19 cellular contexts compared by ENCODE assay signal in genomic region chr1:151806170-151806569, GRCh38. TPM values are rescaled to one million over a fixed set of nuclear protein-coding genes. Genes with fewer than 3 reads are reported as not detected.
DNase-seq lines count a peak whose midpoint lies in the region; ATAC-seq and FAIRE-seq lines count a peak whose summit lies in the region.
"Had no signal": no experiment of that assay in that cellular context is flagged by ENCODE, and none has a peak within 500 bp of the region (broad histone marks: within the 10 kb centered on the region; RNA-seq: fewer than 3 reads in every experiment).

No MANE protein-coding gene starts in this region.

- H3K4me1 Mint-ChIP-seq in activated T-cell treated with anti-CD3 and anti-CD28 coated beads, Interleukin-2, amount 50 U/mL, for 72 hours (ENCODE audit: low read depth): peaks cover 7% of the 10 kb centered on the region

- ATAC-seq in left colon: peak; percentile 16
- no peak for ATAC-seq in activated T-cell treated with anti-CD3 and anti-CD28 coated beads, Interleukin-2, amount 50 U/mL, for 72 hours (replicated peaks in 1 of 2)
- ATAC-seq: CD8-positive, alpha-beta T cell had no signal

- no peaks in the 10 kb centered on the region for H3K27me3 Mint-ChIP-seq in activated T-cell treated with anti-CD3 and anti-CD28 coated beads, Interleukin-2, amount 50 U/mL, for 72 hours (ENCODE audit: low read depth)

- no peak overlapping the region for H3K4me3 Mint-ChIP-seq in activated T-cell treated with anti-CD3 and anti-CD28 coated beads, Interleukin-2, amount 50 U/mL, for 72 hours
- H3K4me3 Mint-ChIP-seq: B cell; CD14-positive monocyte; CD8-positive, alpha-beta T cell; HFFc6 had no signal

- H3K36me3 Mint-ChIP-seq in activated T-cell treated with anti-CD3 and anti-CD28 coated beads, Interleukin-2, amount 50 U/mL, for 72 hours (ENCODE audit: insufficient read depth in 2 of 2): no peaks in the 10 kb centered on the region
- H3K36me3 Mint-ChIP-seq: CD14-positive monocyte; CD8-positive, alpha-beta T cell had no signal

- intact Hi-C loops in left colon (cut with DNase I, micrococcal nuclease) (no loop called here), posterior vena cava (cut with DNase I) (no loop called here)

- FAIRE-seq in urothelium cell line (lab: Jason Lieb, UNC): no peak
- FAIRE-seq: A204.1, GM19239 had no signal

- no peak overlapping the region for H3K27ac Mint-ChIP-seq in activated T-cell treated with anti-CD3 and anti-CD28 coated beads, Interleukin-2, amount 50 U/mL, for 72 hours
- H3K27ac Mint-ChIP-seq: B cell, CD14-positive monocyte, HFFc6 had no signal

- H3K9me3 Mint-ChIP-seq in activated T-cell treated with anti-CD3 and anti-CD28 coated beads, Interleukin-2, amount 50 U/mL, for 72 hours: no peaks in the 10 kb centered on the region
- H3K9me3 Mint-ChIP-seq: CD14-positive monocyte; CD8-positive, alpha-beta T cell; HFFc6 had no signal

- DNase-seq in activated CD8-positive, alpha-beta memory T cell treated with anti-CD3 and anti-CD28 coated beads, Interleukin-2, amount 50 U/mL, for 48 hours: peak; percentile 40
- no peak for DNase-seq in activated CD8-positive, alpha-beta memory T cell treated with anti-CD3 and anti-CD28 coated beads, Interleukin-2, amount 50 U/mL, for 4 hours
- DNase-seq in D341Med (ENCODE audit: low spot score) (peak; percentile 16), left colon (no peak), posterior vena cava (ENCODE audit: low spot score) (peak; percentile 74), HPDE6-E6E7 (ENCODE audit: extremely low spot score) (no peak), urothelium cell line (ENCODE audit: low spot score) (no peak)
- no peak for DNase-seq in activated T-cell treated with anti-CD3 and anti-CD28 coated beads, Interleukin-2, amount 50 U/mL, for 72 hours
- DNase-seq: CD8-positive, alpha-beta T cell; COR-L47; GF-D8; HCEC 1CT; HFFc6; IMR-90 had no signal

RNA-seq across cellular contexts. Expression of gene LINGO4, which starts 1.0 kb away (rescaled TPM):
- total RNA-seq in left colon (under 1 TPM in 1 of 2 donors, not detected in 1; 0.20 TPM), posterior vena cava (not detected)
- total RNA-seq in activated T-cell treated with anti-CD3 and anti-CD28 coated beads, Interleukin-2, amount 50 U/mL, for 72 hours: under 1 TPM; 0.19 to 0.88 TPM
- total RNA-seq: B cell, H4, HFFc6, IMR-90 had no signal

RNA-seq across cellular contexts. Expression of gene TDRKH, which starts 15.9 kb away (rescaled TPM):
- total RNA-seq in left colon (1 to 10 TPM; 3.3 to 7.2 TPM), posterior vena cava (1 to 10 TPM; 4.7 to 5.1 TPM)
- total RNA-seq in activated T-cell treated with anti-CD3 and anti-CD28 coated beads, Interleukin-2, amount 50 U/mL, for 72 hours: 10 to 100 TPM; 26.3 to 29.3 TPM

RNA-seq across cellular contexts. Expression of gene RORC, which starts 25.4 kb away (rescaled TPM):
- total RNA-seq in left colon: 10 to 100 TPM; 18.3 TPM
- not detected for total RNA-seq in posterior vena cava
- total RNA-seq in activated T-cell treated with anti-CD3 and anti-CD28 coated beads, Interleukin-2, amount 50 U/mL, for 72 hours: 10 to 100 TPM in 1 of 2 donors, 1 to 10 TPM in 1; 1.8 to 10.3 TPM
- total RNA-seq: B cell, HFFc6, IMR-90 had no signal

RNA-seq across cellular contexts. Expression of gene C2CD4D, which starts 33.5 kb away (rescaled TPM):
- total RNA-seq in left colon: under 1 TPM; 0.81 to 0.92 TPM
- not detected for total RNA-seq in posterior vena cava
- total RNA-seq in activated T-cell treated with anti-CD3 and anti-CD28 coated beads, Interleukin-2, amount 50 U/mL, for 72 hours: 1 to 10 TPM; 2.1 to 4.4 TPM
- total RNA-seq: B cell, H4, HFFc6, IMR-90 had no signal

RNA-seq across cellular contexts. Expression of gene MRPL9, which starts 42.9 kb away (rescaled TPM):
- total RNA-seq in left colon: 10 to 100 TPM; 44.8 to 47.5 TPM
- 10 to 100 TPM; 46.3 to 49.1 TPM for total RNA-seq in posterior vena cava
- 100 to 1,000 TPM; 109 to 135 TPM for total RNA-seq in activated T-cell treated with anti-CD3 and anti-CD28 coated beads, Interleukin-2, amount 50 U/mL, for 72 hours

Comparison
In these comparisons a context has a peak if more than half of its experiments do, and no peak if none do; other contexts are left out.
1. DNase-seq: peak in activated CD8-positive, alpha-beta memory T cell treated with anti-CD3 and anti-CD28 coated beads, Interleukin-2, amount 50 U/mL, for 48 hours (single experiment), D341Med (single experiment) and posterior vena cava (single experiment); none in activated CD8-positive, alpha-beta memory T cell treated with anti-CD3 and anti-CD28 coated beads, Interleukin-2, amount 50 U/mL, for 4 hours (single experiment), left colon (0 of 2), activated T-cell treated with anti-CD3 and anti-CD28 coated beads, Interleukin-2, amount 50 U/mL, for 72 hours (0 of 2), HPDE6-E6E7 (single experiment) and urothelium cell line (single experiment).